In the genomic region with DNA sequence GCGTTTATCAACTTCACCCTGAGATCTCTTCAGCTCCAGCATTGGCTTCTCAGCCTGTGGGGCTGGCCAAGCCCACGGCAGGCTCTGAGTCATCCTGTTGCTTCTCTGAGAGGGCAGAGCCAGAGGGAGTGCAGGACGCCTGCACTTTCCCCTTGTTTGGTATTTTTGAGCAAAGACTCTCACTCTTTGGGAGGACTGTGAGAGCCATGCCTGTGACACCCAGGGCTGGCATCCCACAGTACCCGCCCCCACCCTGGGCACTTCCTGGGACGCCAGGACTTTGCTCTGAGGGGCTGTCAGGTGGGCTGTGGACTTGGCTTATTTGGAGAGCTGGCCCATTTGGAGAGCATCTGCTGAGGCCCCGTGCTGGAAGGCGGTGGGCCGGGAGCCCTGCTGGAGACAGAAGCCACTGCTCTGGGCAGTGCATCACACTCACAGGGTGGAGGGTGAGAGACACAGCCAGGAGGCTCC, we compare ENCODE assay signal across 1 cellular context.
A peak's percentile ranks its signal among the peaks of the same experiment; 100 is the strongest.
TF ChIP-seq lines count a peak whose summit lies in the region.

No MANE protein-coding gene starts in this region.

TF ChIP-seq in K562, 482 proteins besides CTCF, POLR2A, EP300 and RAD21:
- no peak for TF ChIP-seq RBM22 (IDR thresholded peaks at IDR 0.05; ENCODE audit: low read depth, low read length, poor library complexity, severe bottlenecking)
- TF ChIP-seq, protein P1, sequence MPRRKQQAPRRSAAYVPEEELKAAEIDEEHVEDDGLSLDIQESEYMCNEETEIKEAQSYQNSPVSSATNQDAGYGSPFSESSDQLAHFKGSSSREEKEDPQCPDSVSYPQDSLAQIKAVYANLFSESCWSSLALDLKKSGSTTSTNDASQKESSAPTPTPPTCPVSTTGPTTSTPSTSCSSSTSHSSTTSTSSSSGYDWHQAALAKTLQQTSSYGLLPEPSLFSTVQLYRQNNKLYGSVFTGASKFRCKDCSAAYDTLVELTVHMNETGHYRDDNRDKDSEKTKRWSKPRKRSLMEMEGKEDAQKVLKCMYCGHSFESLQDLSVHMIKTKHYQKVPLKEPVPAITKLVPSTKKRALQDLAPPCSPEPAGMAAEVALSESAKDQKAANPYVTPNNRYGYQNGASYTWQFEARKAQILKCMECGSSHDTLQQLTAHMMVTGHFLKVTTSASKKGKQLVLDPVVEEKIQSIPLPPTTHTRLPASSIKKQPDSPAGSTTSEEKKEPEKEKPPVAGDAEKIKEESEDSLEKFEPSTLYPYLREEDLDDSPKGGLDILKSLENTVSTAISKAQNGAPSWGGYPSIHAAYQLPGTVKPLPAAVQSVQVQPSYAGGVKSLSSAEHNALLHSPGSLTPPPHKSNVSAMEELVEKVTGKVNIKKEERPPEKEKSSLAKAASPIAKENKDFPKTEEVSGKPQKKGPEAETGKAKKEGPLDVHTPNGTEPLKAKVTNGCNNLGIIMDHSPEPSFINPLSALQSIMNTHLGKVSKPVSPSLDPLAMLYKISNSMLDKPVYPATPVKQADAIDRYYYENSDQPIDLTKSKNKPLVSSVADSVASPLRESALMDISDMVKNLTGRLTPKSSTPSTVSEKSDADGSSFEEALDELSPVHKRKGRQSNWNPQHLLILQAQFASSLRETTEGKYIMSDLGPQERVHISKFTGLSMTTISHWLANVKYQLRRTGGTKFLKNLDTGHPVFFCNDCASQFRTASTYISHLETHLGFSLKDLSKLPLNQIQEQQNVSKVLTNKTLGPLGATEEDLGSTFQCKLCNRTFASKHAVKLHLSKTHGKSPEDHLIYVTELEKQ (CRISPR knock-in tag; IDR thresholded peaks at IDR 0.05) = no peak
- no peak for TF ChIP-seq U2AF2 (optimal IDR thresholded peaks at IDR 0.05; ENCODE audit: low read depth, low read length)
- TF ChIP-seq FOSL1 (tag; conservative IDR thresholded peaks at IDR 0.05) = peak; percentile 48; the same call in 1 of the 2 replicates
- peak; percentile 59 for TF ChIP-seq JUND (IDR thresholded peaks at IDR 0.05; ENCODE audit: borderline replicate concordance, low read depth, low read length)
- no peak for TF ChIP-seq JUND (tag; IDR thresholded peaks at IDR 0.05; ENCODE audit: borderline replicate concordance, low read depth, low read length)
- TF ChIP-seq, protein P2, sequence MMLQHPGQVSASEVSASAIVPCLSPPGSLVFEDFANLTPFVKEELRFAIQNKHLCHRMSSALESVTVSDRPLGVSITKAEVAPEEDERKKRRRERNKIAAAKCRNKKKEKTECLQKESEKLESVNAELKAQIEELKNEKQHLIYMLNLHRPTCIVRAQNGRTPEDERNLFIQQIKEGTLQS (IDR thresholded peaks at IDR 0.05) = peak; percentile 24; the same call in 1 of the 2 replicates
- TF ChIP-seq, protein P2 (CRISPR knock-in tag; conservative IDR thresholded peaks at IDR 0.05) = no peak
TF ChIP-seq in K562: peak in this region for 3.
